Comparison of ENCODE assay signal across 1 cellular context in genomic region chr18:69953191-69953590, GRCh38.
TF ChIP-seq lines count a peak whose summit lies in the region.

No MANE protein-coding gene starts in this region.

TF ChIP-seq in GM23338, 12 proteins besides CTCF, POLR2A, EP300 and RAD21 (continued from another document):
- TF ChIP-seq EZH2 (IDR thresholded peaks at IDR 0.05; ENCODE audit: low read depth, unreplicated experiment) = no peak
- TF ChIP-seq JUNB (IDR thresholded peaks at IDR 0.05; ENCODE audit: unreplicated experiment) = no peak
- TF ChIP-seq ZNF462 (CRISPR knock-in tag; IDR thresholded peaks at IDR 0.05) = no peak
- TF ChIP-seq POLR2AphosphoS5 (IDR thresholded peaks at IDR 0.05; ENCODE audit: low read depth) = no peak
- TF ChIP-seq ETS1 (IDR thresholded peaks at IDR 0.05) = no peak
